Comparison of ENCODE assay signal across 25 cellular contexts in the genomic region with DNA sequence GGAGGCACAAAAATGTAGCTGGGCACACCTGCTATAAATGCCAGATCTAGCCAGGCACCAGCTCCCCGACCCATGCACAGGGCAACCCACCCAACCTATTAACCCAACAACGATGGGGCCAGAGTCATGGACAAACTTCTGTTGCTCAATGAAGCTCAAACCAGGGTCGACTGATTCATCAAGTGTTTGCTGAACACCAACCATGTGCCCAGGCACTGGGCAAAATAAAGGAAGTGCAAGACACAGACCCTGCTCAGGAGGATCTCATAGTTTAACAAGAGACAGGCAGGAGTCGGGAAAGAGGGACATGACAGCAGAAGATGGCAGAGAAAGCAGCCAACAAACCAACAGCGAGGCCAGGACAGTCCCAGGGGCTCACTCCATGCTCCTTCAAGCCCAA. TPM values are rescaled to one million over a fixed set of nuclear protein-coding genes. Genes with fewer than 3 reads are reported as not detected.
A peak's percentile ranks its signal among the peaks of the same experiment; 100 is the strongest.
DNase-seq lines count a peak whose midpoint lies in the region; ATAC-seq and TF ChIP-seq lines count a peak whose summit lies in the region.
"Had no signal": no experiment of that assay in that cellular context is flagged by ENCODE, and none has a peak within 500 bp of the region (broad histone marks: within the 10 kb centered on the region; RNA-seq: fewer than 3 reads in every experiment).

No MANE protein-coding gene starts in this region.

- no peak for TF ChIP-seq EP300 in upper lobe of left lung (IDR thresholded peaks at IDR 0.05)

- H3K27me3 ChIP-seq in hepatocyte (no peaks in the 10 kb centered on the region), upper lobe of left lung (no peaks in the 10 kb centered on the region), prostate gland (replicated peaks; ENCODE audit: insufficient read depth) (no peaks in the 10 kb centered on the region)

- 91% methylated on average over 5 of the region's 5 CpGs for WGBS in hepatocyte (ENCODE audit: low lambda C conversion rate, missing lambda C conversion rate)
- 52 to 73% methylated on average over 5 of the region's 5 CpGs for WGBS in upper lobe of left lung, 2 donors
- WGBS in prostate gland, result 83% methylated on average over 5 of the region's 5 CpGs

- no peak for TF ChIP-seq CTCF in hepatocyte (IDR thresholded peaks at IDR 0.05; ENCODE audit: poor library complexity)
- TF ChIP-seq CTCF in upper lobe of left lung (IDR thresholded peaks at IDR 0.05), result no peak
- no peak for TF ChIP-seq CTCF in prostate gland (IDR thresholded peaks at IDR 0.05)

- H3K4me3 ChIP-seq in hepatocyte (no peak overlapping the region), upper lobe of left lung (no peak overlapping the region), prostate gland (no peak overlapping the region)
- H3K4me3 ChIP-seq: coronary artery had no signal

- H2AFZ ChIP-seq in hepatocyte, result no peak overlapping the region

- H3K9me2 ChIP-seq in hepatocyte (replicated peaks; ENCODE audit: insufficient read depth), result no peaks in the 10 kb centered on the region

- H3K27ac ChIP-seq in hepatocyte (peak overlapping the region; percentile 83), upper lobe of left lung (peak overlapping the region in 3 of 4 donors; percentile 27 to 51 (median 41)), prostate gland (no peak overlapping the region)
- H3K27ac ChIP-seq: C4-2B, coronary artery had no signal

- no peaks in the 10 kb centered on the region for H4K20me1 ChIP-seq in hepatocyte (ENCODE audit: insufficient read depth, poor library complexity, severe bottlenecking)

- DNase-seq in SKM-1 treated with dmso at 0.1 percent for 144 hours (lab: John Stamatoyannopoulos, UW; ENCODE audit: unreplicated experiment), result peak; percentile 59
- no peak for DNase-seq in SKM-1 (lab: John Stamatoyannopoulos, UW; ENCODE audit: unreplicated experiment)
- peak; percentile 45 for DNase-seq in NOMO-1 treated with DMSO at 0.1 percent for 48 hours (lab: John Stamatoyannopoulos, UW; ENCODE audit: unreplicated experiment)
- DNase-seq in hepatocyte (ENCODE audit: low spot score), result no peak
- DNase-seq in upper lobe of left lung, result peak in 1 of 2 donors; percentile 36
- no peak for DNase-seq in NCI-H2171 (lab: John Stamatoyannopoulos, UW)
- no peak for DNase-seq in prostate gland (ENCODE audit: low spot score)
- DNase-seq: activated CD4-positive, alpha-beta T cell treated with anti-CD3 and anti-CD28 coated beads for 48 hours; activated effector memory CD4-positive, alpha-beta T cell treated with Interleukin-2 at 50 U/mL for 16 hours; DMS 273 treated with DMSO at 0.1 percent for 48 hours; IMR-90; kidney glomerular epithelial cell; mesenchymal stem cell; MM.1S; naive B cell; NCI-H187 treated with DMSO at 0.1 percent for 48 hours; NCI-H226; stimulated activated CD4-positive, alpha-beta T cell treated with anti-CD3 and anti-CD28 coated beads, Interleukin-2, amount 100 ng/mL, for 24 hours; stimulated activated naive CD8-positive, alpha-beta T cell treated with anti-CD3 and anti-CD28 coated beads, Interleukin-15, Interleukin-2, amounts not matched to agents 100 U/mL and 50 U/mL, for 24 hours had no signal

- no peak for ATAC-seq in upper lobe of left lung (ENCODE audit: low FRiP score in 2 of 2)
- no peak for ATAC-seq in GM19023 (IDR thresholded peaks at IDR 0.05; ENCODE audit: unreplicated experiment)

- peaks cover 25% of the 10 kb centered on the region for H3K79me2 ChIP-seq in hepatocyte

- no peak overlapping the region for H3K4me2 ChIP-seq in hepatocyte

- H3K9me3 ChIP-seq in hepatocyte (ENCODE audit: low read depth) (no peaks in the 10 kb centered on the region), upper lobe of left lung (no peaks in the 10 kb centered on the region), prostate gland (no peaks in the 10 kb centered on the region)

- H3K4me1 ChIP-seq in hepatocyte (ENCODE audit: insufficient read depth), result peaks cover 62% of the 10 kb centered on the region
- H3K4me1 ChIP-seq in upper lobe of left lung, result peaks cover 33 to 90% (median 73%) of the 10 kb centered on the region in 4 donors
- H3K4me1 ChIP-seq in prostate gland (replicated peaks), result no peaks in the 10 kb centered on the region

- intact Hi-C loops in prostate gland (cut with DNase I), result no loop called here

- no peaks in the 10 kb centered on the region for H3K36me3 ChIP-seq in hepatocyte (replicated peaks; ENCODE audit: insufficient read depth, low read depth)
- H3K36me3 ChIP-seq in upper lobe of left lung, result no peaks in the 10 kb centered on the region
- H3K36me3 ChIP-seq in prostate gland, result no peaks in the 10 kb centered on the region

- TF ChIP-seq POLR2A in upper lobe of left lung (IDR thresholded peaks at IDR 0.05) (no peak), prostate gland (IDR thresholded peaks at IDR 0.05) (no peak)

RNA-seq across cellular contexts. Expression of gene KCNK5, which starts 18.8 kb away (rescaled TPM):
- total RNA-seq in hepatocyte, result 11.4 and 11.6 TPM in 2 replicates
- polyA plus RNA-seq in hepatocyte, result 6.6 and 10.7 TPM in 2 replicates
- 10 to 100 TPM in 5 of 6 donors, 1 to 10 TPM in 1; 8.9 to 34.6 (median 17.3) TPM for total RNA-seq in upper lobe of left lung
- total RNA-seq in prostate gland, result 1 to 10 TPM; 1.8 to 2.7 TPM
- total RNA-seq: A172, G401, glomerular endothelial cell, IMR-90 had no signal
- polyA plus RNA-seq: IMR-90 had no signal

Comparison
In these comparisons a context has a peak if more than half of its experiments do, and no peak if none do; other contexts are left out.
1. DNase-seq: peak in SKM-1 treated with dmso at 0.1 percent for 144 hours (single experiment) and NOMO-1 treated with DMSO at 0.1 percent for 48 hours (single experiment); none in SKM-1 (single experiment), hepatocyte (single experiment), NCI-H2171 (single experiment) and prostate gland (single experiment).
2. H3K27ac ChIP-seq: peak in hepatocyte (single experiment) and upper lobe of left lung (3 of 4); none in prostate gland (0 of 2).